11 cellular contexts compared by ENCODE assay signal in the genomic region with DNA sequence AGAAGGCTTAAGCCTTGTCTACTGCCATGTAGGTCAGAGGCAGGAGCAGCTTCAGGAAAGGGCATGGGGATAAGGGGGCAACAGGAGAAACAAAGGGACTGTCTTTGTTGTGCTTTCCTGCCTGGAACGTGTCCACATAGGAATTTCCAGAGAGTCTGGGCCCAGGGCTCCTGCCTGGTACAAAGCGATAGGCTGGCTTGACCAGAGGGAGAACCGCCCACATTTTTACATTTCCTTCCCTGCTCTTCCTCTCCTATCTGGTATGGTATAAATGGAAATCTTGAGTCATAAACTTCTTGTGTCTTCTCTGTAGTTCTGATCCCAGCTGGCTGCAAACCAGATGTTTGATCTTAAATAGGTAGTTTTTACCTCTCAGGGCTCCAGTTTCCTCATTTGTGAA.
"Had no signal": no experiment of that assay in that cellular context is flagged by ENCODE, and none has a peak within 500 bp of the region (broad histone marks: within the 10 kb centered on the region; RNA-seq: fewer than 3 reads in every experiment).

No MANE protein-coding gene starts in this region.

- H3K27ac ChIP-seq: adrenal gland, dorsolateral prefrontal cortex, ovary, VCaP had no signal

- DNase-seq: activated CD4-positive, alpha-beta memory T cell treated with anti-CD3 and anti-CD28 coated beads, Interleukin-2, amount 10 ng/mL, durations not matched to agents 7 days and 5 days; activated effector memory CD4-positive, alpha-beta T cell treated with Interleukin-2 at 50 U/mL for 16 hours; activated naive CD4-positive, alpha-beta T cell treated with anti-CD3 and anti-CD28 coated beads, Interleukin-2, amount 50 U/mL, for 16 hours; activated T-cell treated with anti-CD3 and anti-CD28 coated beads, Interleukin-2, amount 50 U/mL, for 4 hours; adrenal gland; dorsolateral prefrontal cortex; ovary; stimulated activated CD4-positive, alpha-beta T cell treated with anti-CD3 and anti-CD28 coated beads, Interleukin-1b, Interleukin-23, amount 100 ng/mL, for 48 hours; stimulated activated naive CD8-positive, alpha-beta T cell treated with anti-CD3 and anti-CD28 coated beads, Interleukin-15, amount 100 ng/mL, for 72 hours; SW 1271 had no signal

- H3K4me3 ChIP-seq: adrenal gland, dorsolateral prefrontal cortex, ovary had no signal

- H3K9me3 ChIP-seq: adrenal gland, ovary had no signal

- H3K27me3 ChIP-seq: adrenal gland, ovary had no signal

- H3K4me1 ChIP-seq: adrenal gland had no signal

- H3K36me3 ChIP-seq: adrenal gland, ovary had no signal
